17 cellular contexts compared by ENCODE assay signal in the genomic region with DNA sequence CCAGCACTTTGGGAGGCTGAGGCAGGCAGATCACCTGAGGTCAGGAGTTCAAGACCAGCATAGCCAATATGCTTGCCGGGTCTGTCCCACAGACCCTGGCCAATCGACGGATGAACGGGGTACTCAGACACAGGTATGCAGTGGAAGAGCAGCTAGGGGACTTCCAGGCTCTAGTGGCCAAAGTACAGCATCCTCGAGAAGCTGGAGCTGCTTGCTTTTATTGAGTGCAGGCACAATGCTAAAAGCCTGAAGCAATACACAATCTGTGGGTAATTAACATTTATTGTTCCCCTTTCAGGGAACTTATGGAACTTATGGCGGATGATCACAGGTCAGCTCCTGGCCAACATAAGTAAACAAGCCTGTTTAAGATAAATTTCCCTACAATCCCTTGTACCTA. TPM values are rescaled to one million over a fixed set of nuclear protein-coding genes. Genes with fewer than 3 reads are reported as not detected.
DNase-seq lines count a peak whose midpoint lies in the region; ATAC-seq and TF ChIP-seq lines count a peak whose summit lies in the region.
"Had no signal": no experiment of that assay in that cellular context is flagged by ENCODE, and none has a peak within 500 bp of the region (broad histone marks: within the 10 kb centered on the region; RNA-seq: fewer than 3 reads in every experiment).

No MANE protein-coding gene starts in this region.

- TF ChIP-seq CTCF in progenitor cell of endocrine pancreas (IDR thresholded peaks at IDR 0.05; ENCODE audit: unreplicated experiment): no peak

- no peaks in the 10 kb centered on the region for H3K36me3 Mint-ChIP-seq in activated CD4-positive, alpha-beta T cell treated with anti-CD3 and anti-CD28 coated beads for 36 hours (ENCODE audit: low read depth)
- no peaks in the 10 kb centered on the region for H3K36me3 Mint-ChIP-seq in activated naive CD8-positive, alpha-beta T cell
- peaks cover 0 to 5% (median 2%) of the 10 kb centered on the region in 3 donors for H3K36me3 Mint-ChIP-seq in naive thymus-derived CD8-positive, alpha-beta T cell
- no peaks in the 10 kb centered on the region for H3K36me3 Mint-ChIP-seq in progenitor cell of endocrine pancreas (ENCODE audit: insufficient read depth)
- H3K36me3 Mint-ChIP-seq: stimulated activated memory B cell treated with anti-CD40 and anti-IgM and Interleukin-4, amounts not matched to agents 10 μg/mL and 1 μg/mL and 100 μg/mL, for 72 hours had no signal

- H3K4me1 Mint-ChIP-seq in activated CD4-positive, alpha-beta T cell treated with anti-CD3 and anti-CD28 coated beads for 36 hours: peaks cover 95% of the 10 kb centered on the region
- H3K4me1 Mint-ChIP-seq in activated naive CD8-positive, alpha-beta T cell (ENCODE audit: low read depth): peaks cover 98% of the 10 kb centered on the region
- H3K4me1 Mint-ChIP-seq in naive thymus-derived CD8-positive, alpha-beta T cell: peaks cover 69 to 100% (median 99%) of the 10 kb centered on the region in 4 donors
- H3K4me1 Mint-ChIP-seq in progenitor cell of endocrine pancreas (ENCODE audit: low read depth): peaks cover 28% of the 10 kb centered on the region

- no peak for DNase-seq in activated CD4-positive, alpha-beta T cell treated with anti-CD3 and anti-CD28 coated beads for 36 hours
- no peak for DNase-seq in activated CD4-positive, alpha-beta T cell treated with anti-CD3 and anti-CD28 coated beads, Interleukin-2, amount 50 U/mL, for 1 hour
- peak; percentile 27 for DNase-seq in GF-D8 (lab: John Stamatoyannopoulos, UW)
- no peak for DNase-seq in naive thymus-derived CD8-positive, alpha-beta T cell
- DNase-seq in progenitor cell of endocrine pancreas (ENCODE audit: low spot score, unreplicated experiment): no peak
- DNase-seq in COLO668 (lab: John Stamatoyannopoulos, UW; ENCODE audit: unreplicated experiment): no peak
- no peak for DNase-seq in LoVo (ENCODE audit: low spot score)
- DNase-seq: colonic mucosa; DMS53; NCI-H1417; NCI-H2171; SK-N-SH; stimulated activated CD4-positive, alpha-beta T cell treated with anti-CD3 and anti-CD28 coated beads, Interleukin-15, amount 100 ng/mL, for 24 hours; transverse colon had no signal

- H3K27ac Mint-ChIP-seq in activated CD4-positive, alpha-beta T cell treated with anti-CD3 and anti-CD28 coated beads for 36 hours: peak overlapping the region; percentile 63
- H3K27ac Mint-ChIP-seq in activated naive CD8-positive, alpha-beta T cell: peak overlapping the region; percentile 41
- H3K27ac Mint-ChIP-seq in naive thymus-derived CD8-positive, alpha-beta T cell: peak overlapping the region; percentile 60 to 96 (median 75)
- H3K27ac Mint-ChIP-seq in progenitor cell of endocrine pancreas: no peak overlapping the region
- H3K27ac Mint-ChIP-seq: stimulated activated memory B cell treated with anti-CD40 and anti-IgM and Interleukin-4, amounts not matched to agents 10 μg/mL and 1 μg/mL and 100 μg/mL, for 72 hours had no signal

- H3K9me3 Mint-ChIP-seq in activated CD4-positive, alpha-beta T cell treated with anti-CD3 and anti-CD28 coated beads for 36 hours (ENCODE audit: low read depth): peaks cover 5% of the 10 kb centered on the region
- H3K9me3 Mint-ChIP-seq in activated naive CD8-positive, alpha-beta T cell (ENCODE audit: low read depth): no peaks in the 10 kb centered on the region
- peaks cover 0 to 7% (median 2%) of the 10 kb centered on the region in 9 donors for H3K9me3 Mint-ChIP-seq in naive thymus-derived CD8-positive, alpha-beta T cell
- H3K9me3 Mint-ChIP-seq in progenitor cell of endocrine pancreas (ENCODE audit: low read depth): no peaks in the 10 kb centered on the region

- CTCF ChIA-PET in activated CD4-positive, alpha-beta T cell treated with anti-CD3 and anti-CD28 coated beads for 36 hours (lab: Charles Lee): interaction anchor here (0.6 to 2.4 kb wide), 8 partner anchors 11 to 120 kb away, joined by 3 to 13 read pairs (median 3); no protein-coding TSS in a partner anchor

- no peak overlapping the region for H3K4me3 Mint-ChIP-seq in activated CD4-positive, alpha-beta T cell treated with anti-CD3 and anti-CD28 coated beads for 36 hours
- H3K4me3 Mint-ChIP-seq in activated naive CD8-positive, alpha-beta T cell: peak overlapping the region; percentile 32
- H3K4me3 Mint-ChIP-seq in naive thymus-derived CD8-positive, alpha-beta T cell: peak overlapping the region in 8 of 10 donors; percentile 7 to 68 (median 48)
- H3K4me3 Mint-ChIP-seq in progenitor cell of endocrine pancreas (ENCODE audit: low read depth): no peak overlapping the region
- H3K4me3 Mint-ChIP-seq: stimulated activated memory B cell treated with anti-CD40 and anti-IgM and Interleukin-4, amounts not matched to agents 10 μg/mL and 1 μg/mL and 100 μg/mL, for 72 hours had no signal

- intact Hi-C loops in activated CD4-positive, alpha-beta T cell treated with anti-CD3 and anti-CD28 coated beads for 36 hours (cut with DNase I, micrococcal nuclease): no loop called here

- ATAC-seq in activated CD4-positive, alpha-beta T cell treated with anti-CD3 and anti-CD28 coated beads for 36 hours: no peak
- no peak for ATAC-seq in naive thymus-derived CD8-positive, alpha-beta T cell
- ATAC-seq: A549; stimulated activated memory B cell treated with anti-CD40 and anti-IgM and Interleukin-4, amounts not matched to agents 10 μg/mL and 1 μg/mL and 100 μg/mL, for 72 hours had no signal

- H3K27me3 Mint-ChIP-seq in activated CD4-positive, alpha-beta T cell treated with anti-CD3 and anti-CD28 coated beads for 36 hours: no peaks in the 10 kb centered on the region
- H3K27me3 Mint-ChIP-seq in activated naive CD8-positive, alpha-beta T cell: no peaks in the 10 kb centered on the region
- H3K27me3 Mint-ChIP-seq in naive thymus-derived CD8-positive, alpha-beta T cell: no peaks in the 10 kb centered on the region
- H3K27me3 Mint-ChIP-seq in progenitor cell of endocrine pancreas: peaks cover 1% of the 10 kb centered on the region
- H3K27me3 Mint-ChIP-seq: stimulated activated memory B cell treated with anti-CD40 and anti-IgM and Interleukin-4, amounts not matched to agents 10 μg/mL and 1 μg/mL and 100 μg/mL, for 72 hours had no signal

- POLR2A ChIA-PET in activated CD4-positive, alpha-beta T cell treated with anti-CD3 and anti-CD28 coated beads for 36 hours (lab: Charles Lee): no interaction called here
- POLR2A ChIA-PET in naive thymus-derived CD8-positive, alpha-beta T cell (lab: Charles Lee): interaction anchor here (0.6 to 8.3 kb wide), 13 partner anchors 8 to 1620 kb away, joined by 3 to 63 read pairs (median 10); no protein-coding TSS in a partner anchor

RNA-seq across cellular contexts. Expression of gene SEMA4D, which starts 32.8 kb away (rescaled TPM):
- total RNA-seq in activated CD4-positive, alpha-beta T cell treated with anti-CD3 and anti-CD28 coated beads for 36 hours: 100 to 1,000 TPM; 215 to 226 TPM
- 100 to 1,000 TPM; 565 to 573 TPM for total RNA-seq in naive thymus-derived CD8-positive, alpha-beta T cell
- polyA plus RNA-seq in naive thymus-derived CD8-positive, alpha-beta T cell: 100 to 1,000 TPM; 154 to 359 (median 176) TPM
- 63.1 and 65.3 TPM in 2 replicates for total RNA-seq in progenitor cell of endocrine pancreas

Comparison
In these comparisons a context has a peak if more than half of its experiments do, and no peak if none do; other contexts are left out.
1. H3K4me3 Mint-ChIP-seq: peak in activated naive CD8-positive, alpha-beta T cell (single experiment) and naive thymus-derived CD8-positive, alpha-beta T cell (8 of 10); none in activated CD4-positive, alpha-beta T cell treated with anti-CD3 and anti-CD28 coated beads for 36 hours (single experiment) and progenitor cell of endocrine pancreas (single experiment).